In genomic region chr4:10088135-10089010, GRCh38 we compare ENCODE assay signal across 19 cellular contexts. TPM values are rescaled to one million over a fixed set of nuclear protein-coding genes. Genes with fewer than 3 reads are reported as not detected.
DNase-seq lines count a peak whose midpoint lies in the region; ATAC-seq and TF ChIP-seq lines count a peak whose summit lies in the region.
"Had no signal": no experiment of that assay in that cellular context is flagged by ENCODE, and none has a peak within 500 bp of the region (broad histone marks: within the 10 kb centered on the region; RNA-seq: fewer than 3 reads in every experiment).

No MANE protein-coding gene starts in this region.

- H3K4me3 Mint-ChIP-seq in endothelial cell (ENCODE audit: unreplicated experiment) (peak overlapping the region; percentile 21), neural progenitor cell (no peak overlapping the region)
- H3K4me3 Mint-ChIP-seq: central memory CD8-positive, alpha-beta T cell; immature natural killer cell; T-helper 2 cell treated with Interferon-gamma antibody and Interleukin-4, amounts not matched to agents 5 μg/mL and 100 μg/mL, for 36 hours had no signal

- CTCF ChIA-PET in AG04450 (lab: Charles Lee): no interaction called here

- TF ChIP-seq POLR2A in GM19193 (IDR thresholded peaks at IDR 0.05; ENCODE audit: extremely low read depth, insufficient read depth, insufficient read length): peak; percentile 5

- H3K4me1 Mint-ChIP-seq in endothelial cell (ENCODE audit: unreplicated experiment) (peaks cover 2% of the 10 kb centered on the region), neural progenitor cell (peaks cover 14% of the 10 kb centered on the region)

- H3K9me3 ChIP-seq in AG04450 (ENCODE audit: control insufficient read depth, insufficient read depth, low read length) (no peaks in the 10 kb centered on the region; the same call in 1 of the 2 replicates), neural progenitor cell (ENCODE audit: low read depth) (no peaks in the 10 kb centered on the region)

- peaks cover 47% of the 10 kb centered on the region for H3K36me3 Mint-ChIP-seq in endothelial cell (ENCODE audit: low read depth, unreplicated experiment)
- H3K36me3 Mint-ChIP-seq in neural progenitor cell: peaks cover 35% of the 10 kb centered on the region

- TF ChIP-seq CTCF in AG04450 (IDR thresholded peaks at IDR 0.05; ENCODE audit: low read depth, low read length) (no peak), endothelial cell (IDR thresholded peaks at IDR 0.05; ENCODE audit: unreplicated experiment) (no peak), neural progenitor cell (IDR thresholded peaks at IDR 0.05) (no peak)

- no peaks in the 10 kb centered on the region for H3K27me3 ChIP-seq in AG04450 (ENCODE audit: control insufficient read depth, insufficient read depth, low read length)
- H3K27me3 ChIP-seq in neural progenitor cell: no peaks in the 10 kb centered on the region

- no peak overlapping the region for H2AFZ ChIP-seq in neural progenitor cell (replicated peaks)

- H3K4me3 ChIP-seq in AG04450 (ENCODE audit: low read depth, low read length): no peak overlapping the region
- no peak overlapping the region for H3K4me3 ChIP-seq in neural progenitor cell

- POLR2A ChIA-PET in AG04450 (lab: Yijun Ruan, JAX): interaction anchor here (1.1 kb wide), 1 partner anchor 19 kb away, joined by 4 read pairs; no protein-coding TSS in a partner anchor

- H3K36me3 ChIP-seq in neural progenitor cell: no peaks in the 10 kb centered on the region

- peak overlapping the region; percentile 48 for H3K27ac Mint-ChIP-seq in endothelial cell (ENCODE audit: unreplicated experiment)
- H3K27ac Mint-ChIP-seq in neural progenitor cell: peak overlapping the region; percentile 42
- H3K27ac Mint-ChIP-seq: T-helper 2 cell treated with Interferon-gamma antibody and Interleukin-4, amounts not matched to agents 5 μg/mL and 100 μg/mL, for 36 hours had no signal

- H3K27ac ChIP-seq in AG04450 (ENCODE audit: low read depth, low read length) (peak overlapping the region; percentile 21), neural progenitor cell (no peak overlapping the region)

- H3K9ac ChIP-seq in neural progenitor cell: no peak overlapping the region

- peaks cover 49% of the 10 kb centered on the region for H3K79me2 ChIP-seq in neural progenitor cell (ENCODE audit: low read depth)

- H3F3A ChIP-seq in neural progenitor cell (ENCODE audit: low read depth): no peaks in the 10 kb centered on the region

- H3K27me3 Mint-ChIP-seq in endothelial cell (ENCODE audit: unreplicated experiment) (peaks cover 11% of the 10 kb centered on the region), neural progenitor cell (ENCODE audit: insufficient read depth, low read depth) (peaks cover 2% of the 10 kb centered on the region)
- H3K27me3 Mint-ChIP-seq: central memory CD8-positive, alpha-beta T cell had no signal

- no peaks in the 10 kb centered on the region for H3K9me3 Mint-ChIP-seq in endothelial cell (ENCODE audit: unreplicated experiment)
- H3K9me3 Mint-ChIP-seq in neural progenitor cell: no peaks in the 10 kb centered on the region
- H3K9me3 Mint-ChIP-seq: central memory CD8-positive, alpha-beta T cell; immature natural killer cell; T-helper 2 cell treated with Interferon-gamma antibody and Interleukin-4, amounts not matched to agents 5 μg/mL and 100 μg/mL, for 36 hours had no signal

- no peak for ATAC-seq in HG03378 (IDR thresholded peaks at IDR 0.05; ENCODE audit: unreplicated experiment)

- peaks cover 14% of the 10 kb centered on the region for H3K4me1 ChIP-seq in neural progenitor cell

- DNase-seq in AG04450 (ENCODE audit: low read depth, low spot score): no peak
- no peak for DNase-seq in endothelial cell (ENCODE audit: low spot score)
- no peak for DNase-seq in neural progenitor cell (ENCODE audit: low spot score)
- DNase-seq in NCI-H82 (lab: John Stamatoyannopoulos, UW): no peak
- no peak for DNase-seq in GM19238 (ENCODE audit: insufficient read length, low spot score)
- no peak for DNase-seq in NCI-H2081 (lab: John Stamatoyannopoulos, UW)
- DNase-seq: activated CD4-positive, alpha-beta T cell treated with anti-CD3 and anti-CD28 coated beads for 1 hour; activated CD8-positive, alpha-beta memory T cell treated with anti-CD3 and anti-CD28 coated beads, Interleukin-2, amount 50 U/mL, for 48 hours; Calu3; immature natural killer cell; Karpas-422; NCI-H1436; NCI-H446; nucleus accumbens; SIG-M5 had no signal

- no peak overlapping the region for H3K4me2 ChIP-seq in neural progenitor cell

- peaks cover 23% of the 10 kb centered on the region for H4K20me1 ChIP-seq in neural progenitor cell (ENCODE audit: low read depth)

RNA-seq across cellular contexts. Expression of gene WDR1, which starts 28.2 kb away (rescaled TPM):
- polyA plus RNA-seq in AG04450 (2011; rRNA removed): 722 and 735 TPM in 2 replicates
- 648 and 799 TPM in 2 replicates for polyA minus RNA-seq in AG04450 (2011; rRNA and poly(A)+ RNA removed)
- total RNA-seq in endothelial cell (ENCODE audit: unreplicated experiment): 501 TPM
- total RNA-seq in neural progenitor cell (ENCODE audit: low replicate concordance): 83.1 and 125 TPM in 2 replicates
